Comparison of ENCODE assay signal across 8 cellular contexts in genomic region chr19:42176649-42176989, GRCh38. TPM values are rescaled to one million over a fixed set of nuclear protein-coding genes. Genes with fewer than 3 reads are reported as not detected.
DNase-seq lines count a peak whose midpoint lies in the region; ATAC-seq and TF ChIP-seq lines count a peak whose summit lies in the region.

No MANE protein-coding gene starts in this region.

- intact Hi-C loops in PC-3 (cut with micrococcal nuclease): no loop called here

- H3K4me3 ChIP-seq in PC-3 (ENCODE audit: low read length) (peak overlapping the region; percentile 77), epithelial cell of proximal tubule (ENCODE audit: low read depth, low read length) (peak overlapping the region; percentile 33), neuron (ENCODE audit: low read length) (peak overlapping the region; percentile 49)

- H3K9ac ChIP-seq in PC-3 (ENCODE audit: low read length): peak overlapping the region; percentile 37; the same call in 1 of the 2 replicates

- CTCF ChIA-PET in PC-3 (lab: Charles Lee): interaction anchor here (0.7 kb wide), 2 partner anchors 33 to 66 kb away, joined by 3 read pairs; no protein-coding TSS in a partner anchor

- no peaks in the 10 kb centered on the region for H3K9me2 ChIP-seq in PC-3 (replicated peaks; ENCODE audit: low read length)

- H3K9me3 ChIP-seq in PC-3 (ENCODE audit: low read length) (no peaks in the 10 kb centered on the region), neuron (ENCODE audit: low read length) (no peaks in the 10 kb centered on the region)

- peaks cover 38% of the 10 kb centered on the region for H3K27me3 ChIP-seq in PC-3 (ENCODE audit: low read length)
- peaks cover 25% of the 10 kb centered on the region for H3K27me3 ChIP-seq in neuron (ENCODE audit: insufficient read depth, low read length)

- H3K4me1 ChIP-seq in PC-3 (ENCODE audit: insufficient read depth, low read length) (peaks cover 20% of the 10 kb centered on the region), neuron (ENCODE audit: insufficient read depth, low read length) (peaks cover 58% of the 10 kb centered on the region)

- ATAC-seq in PC-3 (peak; percentile 44), GM21515 (IDR thresholded peaks at IDR 0.05; ENCODE audit: unreplicated experiment) (no peak)

- H3K79me2 ChIP-seq in PC-3 (ENCODE audit: low read length): no peaks in the 10 kb centered on the region

- POLR2A ChIA-PET in PC-3 (lab: Charles Lee; ENCODE audit: unreplicated experiment): no interaction called here

- H2AFZ ChIP-seq in PC-3 (ENCODE audit: low read length): peak overlapping the region; percentile 75
- peak overlapping the region; percentile 29 for H2AFZ ChIP-seq in neuron (ENCODE audit: low read depth, low read length)

- H3F3A ChIP-seq in PC-3 (ENCODE audit: low read length, unreplicated experiment): no peaks in the 10 kb centered on the region

- H3K27ac ChIP-seq in PC-3 (ENCODE audit: low read length): no peak overlapping the region

- DNase-seq in DMS53 treated with DMSO at 0.1 percent for 48 hours (lab: John Stamatoyannopoulos, UW; ENCODE audit: unreplicated experiment): peak; percentile 85
- DNase-seq in DMS53 (lab: John Stamatoyannopoulos, UW): no peak
- DNase-seq in PC-3: no peak
- DNase-seq in epithelial cell of proximal tubule (ENCODE audit: low read depth): no peak
- no peak for DNase-seq in SW 1271 (lab: John Stamatoyannopoulos, UW)
- no peak for DNase-seq in activated CD8-positive, alpha-beta memory T cell treated with anti-CD3 and anti-CD28 coated beads, Interleukin-2, amount 50 U/mL, for 48 hours

- no TSS peak for BruUV-seq in PC-3 (replicated peaks; lab: Mats Ljungman, UMichigan)

- H3K36me3 ChIP-seq in PC-3 (ENCODE audit: low read depth, low read length) (no peaks in the 10 kb centered on the region), neuron (ENCODE audit: insufficient read depth, low read length) (no peaks in the 10 kb centered on the region)

- no peaks in the 10 kb centered on the region for H4K20me1 ChIP-seq in PC-3 (ENCODE audit: low read length)

- peak overlapping the region; percentile 95 for H3K4me2 ChIP-seq in PC-3 (ENCODE audit: low read length)

- no peak for TF ChIP-seq CTCF in PC-3 (conservative IDR thresholded peaks at IDR 0.05; ENCODE audit: low read depth, low read length)
- no peak for TF ChIP-seq CTCF in epithelial cell of proximal tubule (conservative IDR thresholded peaks at IDR 0.05; ENCODE audit: low read depth, low read length)

RNA-seq across cellular contexts. Expression of gene DEDD2, which starts 40.9 kb away (rescaled TPM):
- total RNA-seq in PC-3 (2014; rRNA removed) (34.4 and 38.2 TPM in 2 replicates), epithelial cell of proximal tubule (29.9 and 56.4 TPM in 2 replicates)

RNA-seq across cellular contexts. Expression of gene ZNF526, which starts 43.5 kb away (rescaled TPM):
- total RNA-seq in PC-3 (2014; rRNA removed) (5.1 and 6.1 TPM in 2 replicates), epithelial cell of proximal tubule (3.9 and 7.5 TPM in 2 replicates)

RNA-seq across cellular contexts. Expression of gene POU2F2, which starts 44.4 kb away (rescaled TPM):
- 1.4 and 2.4 TPM in 2 replicates for total RNA-seq in PC-3 (2014; rRNA removed)
- 0.46 and 3.2 TPM in 2 replicates for total RNA-seq in epithelial cell of proximal tubule
